15 cellular contexts compared by ENCODE assay signal in genomic region chr15:39238443-39238842, GRCh38.
DNase-seq lines count a peak whose midpoint lies in the region; ATAC-seq and TF ChIP-seq lines count a peak whose summit lies in the region.
"Had no signal": no experiment of that assay in that cellular context is flagged by ENCODE, and none has a peak within 500 bp of the region (broad histone marks: within the 10 kb centered on the region; RNA-seq: fewer than 3 reads in every experiment).

No MANE protein-coding gene starts in this region.

- H4K5ac ChIP-seq in IMR-90 (ENCODE audit: low read depth, low read length), result peak overlapping the region; percentile 77

- H2BK120ac ChIP-seq in IMR-90 (ENCODE audit: low read depth, low read length) (peak overlapping the region; percentile 64), mesenchymal stem cell (ENCODE audit: low read depth, low read length) (no peak overlapping the region)

- no peak for TF ChIP-seq POLR2A in IMR-90 (IDR thresholded peaks at IDR 0.05; ENCODE audit: low read depth, low read length)

- H3K4me3 ChIP-seq in IMR-90 (ENCODE audit: insufficient read depth, low read depth, low read length), result no peak overlapping the region
- no peak overlapping the region for H3K4me3 ChIP-seq in mesenchymal stem cell (ENCODE audit: insufficient read depth in 1 of 2, low read depth in 1 of 2, low read length in 2 of 2)
- H3K4me3 ChIP-seq: BLaER1 had no signal

- dilution Hi-C loops in IMR-90 (cut with HindIII; ENCODE audit: low sequenced_read_pairs, unreplicated experiment), result no loop called here

- H3K79me1 ChIP-seq in IMR-90 (ENCODE audit: low read depth in 1 of 2, low read length in 2 of 2) (peaks cover 0 to 6% of the 10 kb centered on the region in 2 experiments; a peak in 1 of 4 replicates), mesenchymal stem cell (replicated peaks; ENCODE audit: low read length, poor library complexity, severe bottlenecking) (no peaks in the 10 kb centered on the region)

- peak overlapping the region; percentile 84; the same call in 1 of the 2 replicates for H2BK20ac ChIP-seq in IMR-90 (ENCODE audit: low read depth, low read length)

- H3K4me2 ChIP-seq in IMR-90 (ENCODE audit: low read depth, low read length) (no peak overlapping the region), mesenchymal stem cell (ENCODE audit: low read length, poor library complexity, severe bottlenecking) (no peak overlapping the region)
- H3K4me2 ChIP-seq: BLaER1 had no signal

- peak overlapping the region in 1 of 2 experiments; percentile 85 for H2BK12ac ChIP-seq in mesenchymal stem cell (ENCODE audit: low read length in 2 of 2)

- H2AFZ ChIP-seq in IMR-90 (replicated peaks; ENCODE audit: low read length, poor library complexity) (no peak overlapping the region), mesenchymal stem cell (ENCODE audit: low read depth, low read length) (no peak overlapping the region)

- intact Hi-C loops in IMR-90 (cut with micrococcal nuclease), result no loop called here

- H3K27ac ChIP-seq in IMR-90 (ENCODE audit: insufficient read depth, low read length) (no peak overlapping the region), mesenchymal stem cell (ENCODE audit: low read length, poor library complexity, severe bottlenecking) (no peak overlapping the region)
- H3K27ac ChIP-seq: BLaER1 had no signal

- H3K56ac ChIP-seq in IMR-90 (ENCODE audit: extremely low read depth, insufficient read depth, low read length), result no peak overlapping the region

- POLR2A ChIA-PET in IMR-90 (lab: Charles Lee; ENCODE audit: unreplicated experiment), result interaction anchor here (0.6 kb wide), 2 partner anchors 57 to 343 kb away, joined by 3 to 4 read pairs; partner anchors contain the start of gene THBS1

- H4K91ac ChIP-seq in IMR-90 (ENCODE audit: insufficient read depth, low read depth, low read length) (peak overlapping the region; percentile 66), mesenchymal stem cell (ENCODE audit: low read length) (no peak overlapping the region)

- peak overlapping the region; percentile 68; the same call in 1 of the 2 replicates for H3K4ac ChIP-seq in IMR-90 (ENCODE audit: low read depth, low read length)
- peak overlapping the region in 1 of 2 experiments; percentile 12 for H3K4ac ChIP-seq in mesenchymal stem cell (ENCODE audit: low read depth in 1 of 2, low read length in 2 of 2)

- no peaks in the 10 kb centered on the region for H3K36me3 ChIP-seq in IMR-90 (ENCODE audit: control insufficient read depth, insufficient read depth, low read length)
- no peaks in the 10 kb centered on the region for H3K36me3 ChIP-seq in mesenchymal stem cell (ENCODE audit: control insufficient read depth in 1 of 2, insufficient read depth in 2 of 2, low read depth in 1 of 2, low read length in 2 of 2)
- H3K36me3 ChIP-seq: BLaER1 had no signal

- no peak for TF ChIP-seq CTCF in IMR-90 (conservative IDR thresholded peaks at IDR 0.05; ENCODE audit: low read depth, low read length)

- H2BK15ac ChIP-seq in IMR-90 (ENCODE audit: low read depth, low read length) (peak overlapping the region; percentile 92; the same call in 2 of the 3 replicates), mesenchymal stem cell (ENCODE audit: low read depth, poor library complexity, severe bottlenecking) (no peak overlapping the region)

- WGBS in IMR-90 (ENCODE audit: extremely low coverage in 2 of 2, insufficient read length in 1 of 2), 2 experiments, result 100% methylated on average over 1 of the region's 6 CpGs; no CpG with 5 or more reads in 1 of the 2 experiments
- WGBS in mesenchymal stem cell, result 96% methylated on average over 6 of the region's 6 CpGs

- H3K18ac ChIP-seq in IMR-90 (ENCODE audit: low read depth, low read length) (peak overlapping the region; percentile 80), mesenchymal stem cell (ENCODE audit: low read depth in 1 of 2, low read length in 2 of 2) (no peak overlapping the region)

- DNase-seq in IMR-90 (no peak), mesenchymal stem cell (no peak), mucosa of gallbladder (ENCODE audit: low spot score) (no peak), NCI-H1105 treated with DMSO at 0.1 percent for 48 hours (lab: John Stamatoyannopoulos, UW) (no peak)
- DNase-seq: 8988T; CD4-positive, alpha-beta memory T cell; DMS153; DMS79; GDM1; H9 had no signal

- H2BK5ac ChIP-seq in IMR-90 (ENCODE audit: low read depth, low read length, poor library complexity, severe bottlenecking) (peak overlapping the region; percentile 48), mesenchymal stem cell (ENCODE audit: low read depth, low read length, poor library complexity, severe bottlenecking) (no peak overlapping the region)

- H3K9me3 ChIP-seq in IMR-90 (ENCODE audit: control insufficient read depth, insufficient read depth, low read length), result peaks cover 2% of the 10 kb centered on the region; the same call in 1 of the 2 replicates
- no peaks in the 10 kb centered on the region for H3K9me3 ChIP-seq in mesenchymal stem cell (ENCODE audit: control insufficient read depth, low read length)
- H3K9me3 ChIP-seq: BLaER1 had no signal

- ATAC-seq in IMR-90 (ENCODE audit: low read depth), result no peak
- ATAC-seq in SK-N-SH treated with all-trans-retinoic acid at 6 μM for 48 hours, result peak; percentile 31
- no peak for ATAC-seq in GM18867 (IDR thresholded peaks at IDR 0.05; ENCODE audit: unreplicated experiment)
- no peak for ATAC-seq in GM21576 (IDR thresholded peaks at IDR 0.05; ENCODE audit: unreplicated experiment)
- ATAC-seq: HepG2 had no signal

- H3K9ac ChIP-seq in IMR-90 (ENCODE audit: low read depth, low read length), result no peak overlapping the region
- H3K9ac ChIP-seq in mesenchymal stem cell (ENCODE audit: low read length), result no peak overlapping the region
- H3K9ac ChIP-seq: BLaER1 had no signal

- no peak overlapping the region for H2AK9ac ChIP-seq in IMR-90 (replicated peaks; ENCODE audit: low read depth, low read length, poor library complexity)

- H3K4me1 ChIP-seq in IMR-90 (ENCODE audit: control insufficient read depth, insufficient read depth, low read length) (peaks cover 16% of the 10 kb centered on the region), mesenchymal stem cell (ENCODE audit: control insufficient read depth, insufficient read depth, low read depth, low read length) (peaks cover 1% of the 10 kb centered on the region)
- H3K4me1 ChIP-seq: BLaER1 had no signal

- H4K20me1 ChIP-seq in IMR-90 (ENCODE audit: insufficient read depth, low read length), result no peaks in the 10 kb centered on the region
- H4K20me1 ChIP-seq: BLaER1 had no signal

- H2AK5ac ChIP-seq in IMR-90 (ENCODE audit: low read depth, low read length), result peak overlapping the region; percentile 29
- peak overlapping the region; percentile 64 for H2AK5ac ChIP-seq in mesenchymal stem cell (ENCODE audit: low read length, severe bottlenecking)

- in situ Hi-C loops in IMR-90 (cut with MboI; ENCODE audit: low sequenced_read_pairs), result no loop called here

- H3K23ac ChIP-seq in IMR-90 (ENCODE audit: low read depth, low read length) (peak overlapping the region; percentile 34; the same call in 1 of the 2 replicates), mesenchymal stem cell (ENCODE audit: low read length in 2 of 2) (no peak overlapping the region)

- no peak for TF ChIP-seq RAD21 in IMR-90 (IDR thresholded peaks at IDR 0.05; ENCODE audit: low read length)

- H3K14ac ChIP-seq in IMR-90 (replicated peaks; ENCODE audit: low read depth, low read length) (peak overlapping the region; percentile 54), mesenchymal stem cell (ENCODE audit: low read length in 2 of 2) (no peak overlapping the region)

- BruUV-seq in IMR-90 (replicated peaks; lab: Mats Ljungman, UMichigan), result no TSS peak

- H3K27me3 ChIP-seq in IMR-90 (ENCODE audit: control insufficient read depth, insufficient read depth, low read length), result no peaks in the 10 kb centered on the region
- no peaks in the 10 kb centered on the region for H3K27me3 ChIP-seq in mesenchymal stem cell (ENCODE audit: control insufficient read depth in 1 of 2, insufficient read depth in 1 of 2, low read length in 2 of 2)
- H3K27me3 ChIP-seq: BLaER1 had no signal

- CTCF ChIA-PET in IMR-90 (lab: Yijun Ruan, JAX), result no interaction called here

- H3K9me1 ChIP-seq in IMR-90 (ENCODE audit: insufficient read depth, low read length), result peaks cover 8% of the 10 kb centered on the region

- H4K8ac ChIP-seq in IMR-90 (ENCODE audit: low read depth in 2 of 2, low read length in 2 of 2) (peak overlapping the region; percentile 36 to 54; a peak in 2 of 4 replicates), mesenchymal stem cell (ENCODE audit: low read length) (no peak overlapping the region)

TF ChIP-seq in IMR-90, 13 proteins besides CTCF, POLR2A, EP300 and RAD21 (continues in another document):
- TF ChIP-seq MAFK (IDR thresholded peaks at IDR 0.05; ENCODE audit: low read depth, low read length), result no peak
- no peak for TF ChIP-seq RCOR1 (IDR thresholded peaks at IDR 0.05; ENCODE audit: insufficient replicate concordance, low read length)
- TF ChIP-seq MXI1 (IDR thresholded peaks at IDR 0.05; ENCODE audit: borderline replicate concordance, low read depth, low read length), result no peak
- TF ChIP-seq MAZ (IDR thresholded peaks at IDR 0.05; ENCODE audit: borderline replicate concordance, low read depth, low read length), result no peak
- TF ChIP-seq RFX5 (IDR thresholded peaks at IDR 0.05; ENCODE audit: low read depth, low read length), result no peak
- TF ChIP-seq NFE2L2 (IDR thresholded peaks at IDR 0.05; ENCODE audit: low read depth, low read length), result no peak
- TF ChIP-seq SMC3 (IDR thresholded peaks at IDR 0.05; ENCODE audit: low read depth, low read length), result no peak
- TF ChIP-seq BHLHE40 (IDR thresholded peaks at IDR 0.05; ENCODE audit: low read depth, low read length), result no peak

TF ChIP-seq in SK-N-SH treated with all-trans-retinoic acid at 6 μM for 48 hours, 23 proteins besides CTCF, POLR2A, EP300 and RAD21 (continues in another document):
- TF ChIP-seq TOX (CRISPR knock-in tag; IDR thresholded peaks at IDR 0.05; ENCODE audit: borderline replicate concordance) (no peak), ZFP30 (CRISPR knock-in tag; IDR thresholded peaks at IDR 0.05) (no peak), TCF4 (CRISPR knock-in tag; IDR thresholded peaks at IDR 0.05; ENCODE audit: borderline replicate concordance) (no peak), ARNTL (CRISPR knock-in tag; IDR thresholded peaks at IDR 0.05; ENCODE audit: borderline replicate concordance, low read depth) (no peak), ZFP3 (CRISPR knock-in tag; IDR thresholded peaks at IDR 0.05) (no peak)
